ENCODE assay signal across 7 cellular contexts in genomic region chr3:186198442-186198841, GRCh38.
"Had no signal": no experiment of that assay in that cellular context is flagged by ENCODE, and none has a peak within 500 bp of the region (broad histone marks: within the 10 kb centered on the region; RNA-seq: fewer than 3 reads in every experiment).

No MANE protein-coding gene starts in this region.

- ATAC-seq: GM12878 had no signal

- H3K4me3 ChIP-seq: GM12878 had no signal

- FAIRE-seq: G401.6, GM12878, GM12891, GM12892, GM18507 had no signal

- DNase-seq: GDM1, GF-D8 had no signal
